1 cellular context compared by ENCODE assay signal in the genomic region with DNA sequence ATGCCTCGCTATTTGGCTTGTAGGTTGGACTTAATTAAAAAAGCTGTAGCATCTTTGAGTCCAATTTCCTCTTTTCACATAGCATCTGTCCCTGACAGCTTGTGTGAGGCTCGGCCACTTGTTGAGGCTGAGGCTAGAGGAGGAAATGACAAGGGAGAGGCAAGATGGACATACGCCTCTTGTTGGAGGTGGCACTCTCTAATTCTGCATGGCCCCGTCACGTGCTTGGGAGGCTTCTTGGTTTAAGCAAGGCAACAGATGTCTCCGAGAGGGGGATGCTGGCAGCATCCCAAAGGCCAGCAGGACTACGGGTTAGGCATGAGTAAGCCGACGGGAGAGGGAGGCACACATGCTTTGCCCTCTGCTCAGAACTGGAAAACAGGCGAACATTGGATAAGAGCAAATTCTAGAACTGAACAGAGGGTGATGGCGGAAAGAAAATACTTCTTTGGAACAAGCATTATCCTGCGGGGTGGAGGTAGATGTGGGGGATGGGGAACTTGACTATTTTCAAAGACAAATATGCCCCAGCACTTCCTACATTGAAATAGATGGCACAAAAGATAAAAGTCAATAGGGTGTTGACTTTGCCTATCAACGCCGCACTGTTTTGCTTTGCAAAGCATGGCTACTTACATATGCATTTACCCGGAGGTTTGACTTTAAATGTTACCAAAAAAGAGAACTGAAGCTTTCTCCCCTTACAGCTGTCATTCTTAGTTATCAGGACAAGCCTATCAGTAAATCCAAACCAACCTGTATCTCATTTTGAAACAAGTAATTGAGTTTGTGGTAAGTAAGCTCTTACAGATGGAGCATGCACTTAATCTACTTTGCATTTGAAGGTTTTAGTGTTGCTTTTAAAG.
TF ChIP-seq lines count a peak whose summit lies in the region.

No MANE protein-coding gene starts in this region.

TF ChIP-seq in GM12878, 131 proteins besides CTCF, POLR2A, EP300 and RAD21 (continued from another document):
- TF ChIP-seq, protein P1, sequence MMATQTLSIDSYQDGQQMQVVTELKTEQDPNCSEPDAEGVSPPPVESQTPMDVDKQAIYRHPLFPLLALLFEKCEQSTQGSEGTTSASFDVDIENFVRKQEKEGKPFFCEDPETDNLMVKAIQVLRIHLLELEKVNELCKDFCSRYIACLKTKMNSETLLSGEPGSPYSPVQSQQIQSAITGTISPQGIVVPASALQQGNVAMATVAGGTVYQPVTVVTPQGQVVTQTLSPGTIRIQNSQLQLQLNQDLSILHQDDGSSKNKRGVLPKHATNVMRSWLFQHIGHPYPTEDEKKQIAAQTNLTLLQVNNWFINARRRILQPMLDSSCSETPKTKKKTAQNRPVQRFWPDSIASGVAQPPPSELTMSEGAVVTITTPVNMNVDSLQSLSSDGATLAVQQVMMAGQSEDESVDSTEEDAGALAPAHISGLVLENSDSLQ (IDR thresholded peaks at IDR 0.05): peak; percentile 91
- TF ChIP-seq SPI1 (IDR thresholded peaks at IDR 0.05; ENCODE audit: borderline replicate concordance, insufficient read depth, low read depth, low read length): peak; percentile 88
- TF ChIP-seq, protein P2, sequence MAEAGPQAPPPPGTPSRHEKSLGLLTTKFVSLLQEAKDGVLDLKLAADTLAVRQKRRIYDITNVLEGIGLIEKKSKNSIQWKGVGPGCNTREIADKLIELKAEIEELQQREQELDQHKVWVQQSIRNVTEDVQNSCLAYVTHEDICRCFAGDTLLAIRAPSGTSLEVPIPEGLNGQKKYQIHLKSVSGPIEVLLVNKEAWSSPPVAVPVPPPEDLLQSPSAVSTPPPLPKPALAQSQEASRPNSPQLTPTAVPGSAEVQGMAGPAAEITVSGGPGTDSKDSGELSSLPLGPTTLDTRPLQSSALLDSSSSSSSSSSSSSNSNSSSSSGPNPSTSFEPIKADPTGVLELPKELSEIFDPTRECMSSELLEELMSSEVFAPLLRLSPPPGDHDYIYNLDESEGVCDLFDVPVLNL (IDR thresholded peaks at IDR 0.05; ENCODE audit: low read depth, low read length): no peak
- TF ChIP-seq, protein P3, sequence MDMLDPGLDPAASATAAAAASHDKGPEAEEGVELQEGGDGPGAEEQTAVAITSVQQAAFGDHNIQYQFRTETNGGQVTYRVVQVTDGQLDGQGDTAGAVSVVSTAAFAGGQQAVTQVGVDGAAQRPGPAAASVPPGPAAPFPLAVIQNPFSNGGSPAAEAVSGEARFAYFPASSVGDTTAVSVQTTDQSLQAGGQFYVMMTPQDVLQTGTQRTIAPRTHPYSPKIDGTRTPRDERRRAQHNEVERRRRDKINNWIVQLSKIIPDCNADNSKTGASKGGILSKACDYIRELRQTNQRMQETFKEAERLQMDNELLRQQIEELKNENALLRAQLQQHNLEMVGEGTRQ (IDR thresholded peaks at IDR 0.05; ENCODE audit: borderline replicate concordance, low read depth, low read length): no peak
- TF ChIP-seq HDAC6 (IDR thresholded peaks at IDR 0.05; ENCODE audit: unreplicated experiment): no peak
- TF ChIP-seq MEF2B (IDR thresholded peaks at IDR 0.05; ENCODE audit: partially characterized antibody, poor library complexity, severe bottlenecking): peak; percentile 42
- TF ChIP-seq CHD4 (IDR thresholded peaks at IDR 0.05): no peak
- TF ChIP-seq RUNX3 (IDR thresholded peaks at IDR 0.05; ENCODE audit: low read length): peak; percentile 51
- no peak for TF ChIP-seq SMARCA5 (IDR thresholded peaks at IDR 0.05)
- peak; percentile 70 for TF ChIP-seq BCL11A (IDR thresholded peaks at IDR 0.05; ENCODE audit: low read depth, low read length)
- no peak for TF ChIP-seq KLF5 (IDR thresholded peaks at IDR 0.05; ENCODE audit: partially characterized antibody)
